In the genomic region with DNA sequence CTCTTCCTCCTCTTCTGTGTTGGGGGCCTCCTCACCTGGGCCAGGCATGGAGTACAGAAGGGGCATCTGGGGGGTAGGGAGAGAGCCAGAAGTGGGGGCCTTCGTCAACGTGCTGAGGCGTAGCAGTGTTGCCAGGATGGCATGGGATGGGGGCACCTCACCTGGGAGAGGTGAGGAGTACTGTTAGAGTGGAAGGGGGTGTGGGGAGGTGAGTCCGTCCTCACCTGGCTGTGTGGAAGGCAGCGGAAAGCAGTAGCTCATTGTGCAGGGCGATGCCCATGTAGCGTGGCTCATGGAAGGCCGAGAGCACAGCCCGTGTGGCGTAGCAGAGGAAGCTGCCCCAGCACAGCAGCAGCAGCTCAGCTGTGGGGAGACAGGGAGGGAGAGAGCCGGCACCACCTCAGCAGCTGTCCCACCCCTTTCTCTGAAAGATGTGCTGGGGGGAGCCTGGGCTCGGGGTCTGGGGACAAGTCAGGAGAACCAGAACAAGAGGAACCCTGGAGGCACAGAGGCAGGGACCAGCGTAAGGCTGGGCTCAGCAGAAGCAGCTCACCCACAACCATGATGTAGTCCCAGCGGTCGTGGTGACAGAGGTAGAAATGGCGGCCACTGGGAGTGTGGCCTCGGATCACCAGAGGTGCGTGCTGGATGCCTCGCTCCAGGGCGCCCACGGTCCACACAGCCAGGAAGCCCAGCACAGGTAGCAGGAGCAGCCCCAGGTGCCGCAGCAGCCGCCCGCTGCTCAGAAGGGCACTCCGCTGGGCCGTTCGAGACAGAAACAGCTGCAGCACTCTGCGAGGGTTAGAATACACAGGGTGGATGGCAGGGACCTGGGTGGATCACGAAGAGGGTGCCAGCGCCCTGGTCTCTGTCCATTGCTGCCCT, we compare ENCODE assay signal across 20 cellular contexts. TPM values are rescaled to one million over a fixed set of nuclear protein-coding genes. Genes with fewer than 3 reads are reported as not detected.
DNase-seq lines count a peak whose midpoint lies in the region; ATAC-seq, FAIRE-seq and TF ChIP-seq lines count a peak whose summit lies in the region.
"Had no signal": no experiment of that assay in that cellular context is flagged by ENCODE, and none has a peak within 500 bp of the region (broad histone marks: within the 10 kb centered on the region; RNA-seq: fewer than 3 reads in every experiment).

No MANE protein-coding gene starts in this region.

- H2AFZ ChIP-seq in HepG2 (ENCODE audit: low read length) (no peak overlapping the region), osteoblast (ENCODE audit: low read length) (no peak overlapping the region)

- no peak for TF ChIP-seq RAD21 in HepG2 (CRISPR knock-in tag; IDR thresholded peaks at IDR 0.05)

- TF ChIP-seq EP300 in HepG2 (IDR thresholded peaks at IDR 0.05; ENCODE audit: low read depth in 2 of 2, low read length in 2 of 2) (no peak), HepG2 (CRISPR knock-in tag; IDR thresholded peaks at IDR 0.05; ENCODE audit: borderline replicate concordance) (no peak)

- H3K4me2 ChIP-seq in HepG2 (ENCODE audit: low read depth, low read length) (no peak overlapping the region), osteoblast (ENCODE audit: insufficient read depth, low read length) (no peak overlapping the region)
- H3K4me2 ChIP-seq: KMS-11 had no signal

- FAIRE-seq in HepG2 (lab: Jason Lieb, UNC) = no peak
- FAIRE-seq: D721Med, GM12892 had no signal

- H3K27me3 ChIP-seq in HepG2 (ENCODE audit: control insufficient read depth in 1 of 2, insufficient read depth in 2 of 2, low read length in 2 of 2) = peaks cover 33 to 83% of the 10 kb centered on the region in 2 experiments
- no peaks in the 10 kb centered on the region for H3K27me3 ChIP-seq in right lobe of liver
- H3K27me3 ChIP-seq in iPS-15b (ENCODE audit: control insufficient read depth, insufficient read depth, low read length) = no peaks in the 10 kb centered on the region
- H3K27me3 ChIP-seq in osteoblast (ENCODE audit: insufficient read depth, low read length) = peaks cover 38% of the 10 kb centered on the region
- H3K27me3 ChIP-seq: BE2C had no signal

- DNase-seq in HepG2 (ENCODE audit: low spot score) (no peak), right lobe of liver (no peak), osteoblast (ENCODE audit: insufficient read length, low spot score, missing footprints) (peak; percentile 27), DMS53 treated with DMSO at 0.1 percent for 48 hours (lab: John Stamatoyannopoulos, UW; ENCODE audit: unreplicated experiment) (no peak), hypothalamus (lab: John Stamatoyannopoulos, UW) (no peak)
- DNase-seq: ACHN; BE2C; CD8-positive, alpha-beta T cell; COR-L47; DMS153; DND-41; GDM1 had no signal

- no peak for TF ChIP-seq CTCF in HepG2 (CRISPR knock-in tag; IDR thresholded peaks at IDR 0.05)
- TF ChIP-seq CTCF in right lobe of liver (IDR thresholded peaks at IDR 0.05) = no peak
- TF ChIP-seq CTCF in osteoblast (IDR thresholded peaks at IDR 0.05; ENCODE audit: extremely low read depth, low read depth, low read length) = no peak

- H4K20me1 ChIP-seq in HepG2 (ENCODE audit: insufficient read depth, low read length) (no peaks in the 10 kb centered on the region), osteoblast (ENCODE audit: insufficient read depth, low read length) (no peaks in the 10 kb centered on the region)

- TF ChIP-seq POLR2A in HepG2 (IDR thresholded peaks at IDR 0.05; ENCODE audit: insufficient read depth in 1 of 2, low read depth in 2 of 2, low read length in 2 of 2) = no peak
- TF ChIP-seq POLR2A in right lobe of liver (IDR thresholded peaks at IDR 0.05) = no peak

- no peaks in the 10 kb centered on the region for H3K9me3 ChIP-seq in HepG2 (ENCODE audit: low read length)
- no peaks in the 10 kb centered on the region for H3K9me3 ChIP-seq in right lobe of liver
- no peaks in the 10 kb centered on the region for H3K9me3 ChIP-seq in iPS-15b (ENCODE audit: control insufficient read depth, insufficient read depth, low read length)
- H3K9me3 ChIP-seq in osteoblast (ENCODE audit: low read depth, low read length) = no peaks in the 10 kb centered on the region
- H3K9me3 ChIP-seq: BE2C had no signal

- CTCF ChIA-PET in HepG2 (lab: Yijun Ruan, JAX; ENCODE audit: low intra/inter-chr PET ratio, low total read pairs) = interaction anchor here (0.9 to 2.2 kb wide), 2 partner anchors 15 to 80 kb away, joined by 3 to 9 read pairs; no protein-coding TSS in a partner anchor

- 48% methylated on average over 26 of the region's 30 CpGs for WGBS in HepG2 (ENCODE audit: low lambda C conversion rate)
- 82% methylated on average over 6 of the region's 30 CpGs for WGBS in right lobe of liver (ENCODE audit: insufficient coverage, low coverage, low lambda C conversion rate, missing lambda C conversion rate)

- ATAC-seq in HepG2 (no peak), right lobe of liver (no peak), HG03521 (IDR thresholded peaks at IDR 0.05; ENCODE audit: unreplicated experiment) (no peak)
- ATAC-seq: CD8-positive, alpha-beta T cell had no signal

- H3K36me3 ChIP-seq in HepG2 (replicated peaks in 1 of 2; ENCODE audit: control insufficient read depth in 1 of 2, insufficient read depth in 2 of 2, low read length in 2 of 2) (no peaks in the 10 kb centered on the region), right lobe of liver (no peaks in the 10 kb centered on the region), iPS-15b (ENCODE audit: control insufficient read depth, insufficient read depth, low read length) (no peaks in the 10 kb centered on the region), osteoblast (ENCODE audit: insufficient read depth, low read length) (no peaks in the 10 kb centered on the region)
- H3K36me3 ChIP-seq: BE2C had no signal

- H3K27ac ChIP-seq in HepG2 (ENCODE audit: extremely low read length, insufficient read depth, low read length) (no peak overlapping the region), right lobe of liver (no peak overlapping the region), osteoblast (ENCODE audit: low read depth, low read length) (no peak overlapping the region)
- H3K27ac ChIP-seq: C4-2B, KMS-11 had no signal

- BruUV-seq in HepG2 (replicated peaks; lab: Mats Ljungman, UMichigan) = no TSS peak

- H3K79me2 ChIP-seq in HepG2 (ENCODE audit: insufficient read depth, low read length) (no peaks in the 10 kb centered on the region), osteoblast (ENCODE audit: insufficient read depth, low read length) (no peaks in the 10 kb centered on the region)

- H3K4me1 ChIP-seq in HepG2 (ENCODE audit: insufficient read depth, low read length) (no peaks in the 10 kb centered on the region), right lobe of liver (no peaks in the 10 kb centered on the region), iPS-15b (ENCODE audit: control insufficient read depth, insufficient read depth, low read length) (no peaks in the 10 kb centered on the region), osteoblast (ENCODE audit: insufficient read depth, low read length) (no peaks in the 10 kb centered on the region)
- H3K4me1 ChIP-seq: BE2C had no signal

- intact Hi-C loops in HepG2 (cut with micrococcal nuclease; ENCODE audit: unreplicated experiment) (no loop called here), right lobe of liver (cut with DNase I) (no loop called here)

- in situ Hi-C loops in HepG2 (cut with HindIII; ENCODE audit: extremely low pct_ligation_motif_present, low pct_unique_long_range_greater_than_20kb) = loop anchor here (5.0 kb wide), 1 partner anchor 158 kb away; no protein-coding TSS in a partner anchor

- H3K4me3 ChIP-seq in HepG2 (replicated peaks in 1 of 3; ENCODE audit: insufficient read depth in 1 of 3, low read depth in 2 of 3, low read length in 3 of 3) = no peak overlapping the region; a peak in 1 of 6 replicates
- H3K4me3 ChIP-seq in right lobe of liver = no peak overlapping the region
- no peak overlapping the region for H3K4me3 ChIP-seq in iPS-15b (ENCODE audit: low read depth, low read length)
- H3K4me3 ChIP-seq in osteoblast (ENCODE audit: insufficient read depth, low read length) = no peak overlapping the region

- H3K9ac ChIP-seq in HepG2 (ENCODE audit: insufficient read depth, low read depth, low read length) (no peak overlapping the region), iPS-15b (ENCODE audit: low read depth, low read length) (peak overlapping the region; percentile 24)
- H3K9ac ChIP-seq: KMS-11 had no signal

- POLR2A ChIA-PET in HepG2 (lab: Yijun Ruan, JAX) = interaction anchor here (1.1 to 2.2 kb wide), 2 partner anchors 15 to 80 kb away, joined by 3 to 14 read pairs; no protein-coding TSS in a partner anchor

RNA-seq across cellular contexts. Expression of gene GPR179, which starts 9.0 kb away (rescaled TPM):
- total RNA-seq in HepG2 (2016; rRNA removed; fragmentation: Illumina TruSeq; extraction: Trizol) (0.07 TPM in 1 of 2 replicates, not detected in the other), right lobe of liver (under 1 TPM in 2 of 6 experiments, not detected in 4; 0.07 to 0.22 TPM), osteoblast (not detected in 2 replicates)
- total RNA-seq in HepG2 (2016; cell fraction: cytosol; rRNA removed; fragmentation: Illumina TruSeq; extraction: Trizol; ENCODE audit: low read depth) = not detected in 2 replicates
- 0.02 TPM in 1 of 2 replicates, not detected in the other for total RNA-seq in HepG2 (2016; cell fraction: insoluble cytoplasmic fraction; rRNA removed; fragmentation: Illumina TruSeq; extraction: Trizol)
- total RNA-seq in HepG2 (2016; cell fraction: membrane; rRNA removed; fragmentation: Illumina TruSeq; extraction: Trizol) = not detected in 2 replicates
- 0.13 TPM in 1 of 2 replicates, not detected in the other for total RNA-seq in HepG2 (2016; cell fraction: nucleus; rRNA removed; fragmentation: Illumina TruSeq; extraction: Trizol)
- 0.03 and 0.08 TPM in 2 replicates for polyA plus RNA-seq in HepG2 (2011; rRNA removed)
- 0.01 and 0.04 TPM in 2 replicates for polyA plus RNA-seq in HepG2 (2011; cell fraction: cytosol; rRNA removed)
- 0.14 and 0.16 TPM in 2 replicates for polyA plus RNA-seq in HepG2 (2011; cell fraction: nucleus; rRNA removed)
- polyA plus RNA-seq in HepG2 (2012) = 0.04 and 0.08 TPM in 2 replicates
- not detected in 2 replicates for polyA plus RNA-seq in HepG2 (2016; cell fraction: cytosol; fragmentation: Illumina TruSeq; extraction: Trizol; ENCODE audit: low read depth)
- polyA plus RNA-seq in HepG2 (2016; cell fraction: insoluble cytoplasmic fraction; fragmentation: Illumina TruSeq; extraction: Trizol; ENCODE audit: low read depth) = not detected in 2 replicates
- not detected in 2 replicates for polyA plus RNA-seq in HepG2 (2016; cell fraction: membrane; fragmentation: Illumina TruSeq; extraction: Trizol; ENCODE audit: low read depth)
- 0.09 TPM in 1 of 2 replicates, not detected in the other for polyA plus RNA-seq in HepG2 (2016; cell fraction: nucleus; fragmentation: Illumina TruSeq; extraction: Trizol; ENCODE audit: insufficient read depth, low read depth)
- 0.05 and 0.06 TPM in 2 replicates for polyA minus RNA-seq in HepG2 (2011; rRNA and poly(A)+ RNA removed; ENCODE audit: low replicate concordance)
- polyA minus RNA-seq in HepG2 (2011; cell fraction: cytosol; rRNA and poly(A)+ RNA removed) = 0.10 TPM in 1 of 2 replicates, not detected in the other
- 0.12 TPM in 1 of 2 replicates, not detected in the other for polyA minus RNA-seq in HepG2 (2011; cell fraction: nucleus; rRNA and poly(A)+ RNA removed)
- total RNA-seq: A172, HT1080 had no signal

RNA-seq across cellular contexts. Expression of gene SOCS7, which starts 16.9 kb away (rescaled TPM):
- total RNA-seq in HepG2 (2016; rRNA removed; fragmentation: Illumina TruSeq; extraction: Trizol) (24.0 and 24.2 TPM in 2 replicates), right lobe of liver (1 to 10 TPM; 2.2 to 6.0 (median 4.3) TPM), osteoblast (16.3 and 17.1 TPM in 2 replicates)
- 19.2 and 21.2 TPM in 2 replicates for total RNA-seq in HepG2 (2016; cell fraction: cytosol; rRNA removed; fragmentation: Illumina TruSeq; extraction: Trizol; ENCODE audit: low read depth)
- total RNA-seq in HepG2 (2016; cell fraction: insoluble cytoplasmic fraction; rRNA removed; fragmentation: Illumina TruSeq; extraction: Trizol) = 20.1 and 23.6 TPM in 2 replicates
- 13.4 and 14.5 TPM in 2 replicates for total RNA-seq in HepG2 (2016; cell fraction: membrane; rRNA removed; fragmentation: Illumina TruSeq; extraction: Trizol)
- total RNA-seq in HepG2 (2016; cell fraction: nucleus; rRNA removed; fragmentation: Illumina TruSeq; extraction: Trizol) = 17.8 and 25.0 TPM in 2 replicates
- 17.8 and 19.2 TPM in 2 replicates for polyA plus RNA-seq in HepG2 (2011; rRNA removed)
- 11.8 and 11.9 TPM in 2 replicates for polyA plus RNA-seq in HepG2 (2011; cell fraction: cytosol; rRNA removed)
- polyA plus RNA-seq in HepG2 (2011; cell fraction: nucleus; rRNA removed) = 26.2 and 27.3 TPM in 2 replicates
- polyA plus RNA-seq in HepG2 (2012) = 18.6 and 19.8 TPM in 2 replicates
- polyA plus RNA-seq in HepG2 (2016; cell fraction: cytosol; fragmentation: Illumina TruSeq; extraction: Trizol; ENCODE audit: low read depth) = 2.0 and 3.0 TPM in 2 replicates
- 11.1 and 12.4 TPM in 2 replicates for polyA plus RNA-seq in HepG2 (2016; cell fraction: insoluble cytoplasmic fraction; fragmentation: Illumina TruSeq; extraction: Trizol; ENCODE audit: low read depth)
- 4.1 and 5.3 TPM in 2 replicates for polyA plus RNA-seq in HepG2 (2016; cell fraction: membrane; fragmentation: Illumina TruSeq; extraction: Trizol; ENCODE audit: low read depth)
- polyA plus RNA-seq in HepG2 (2016; cell fraction: nucleus; fragmentation: Illumina TruSeq; extraction: Trizol; ENCODE audit: insufficient read depth, low read depth) = 26.3 and 28.1 TPM in 2 replicates
- polyA minus RNA-seq in HepG2 (2011; rRNA and poly(A)+ RNA removed; ENCODE audit: low replicate concordance) = 39.7 and 48.1 TPM in 2 replicates
- 14.7 and 15.5 TPM in 2 replicates for polyA minus RNA-seq in HepG2 (2011; cell fraction: cytosol; rRNA and poly(A)+ RNA removed)
- 24.3 and 29.0 TPM in 2 replicates for polyA minus RNA-seq in HepG2 (2011; cell fraction: nucleus; rRNA and poly(A)+ RNA removed)

RNA-seq across cellular contexts. Expression of gene MRPL45, which starts 37.8 kb away (rescaled TPM):
- total RNA-seq in HepG2 (2016; rRNA removed; fragmentation: Illumina TruSeq; extraction: Trizol) (89.5 and 130 TPM in 2 replicates), right lobe of liver (10 to 100 TPM; 18.1 to 25.8 (median 20.1) TPM), osteoblast (40.4 and 40.9 TPM in 2 replicates)
- total RNA-seq in HepG2 (2016; cell fraction: cytosol; rRNA removed; fragmentation: Illumina TruSeq; extraction: Trizol; ENCODE audit: low read depth) = 39.9 and 40.5 TPM in 2 replicates
- 89.7 and 136 TPM in 2 replicates for total RNA-seq in HepG2 (2016; cell fraction: insoluble cytoplasmic fraction; rRNA removed; fragmentation: Illumina TruSeq; extraction: Trizol)
- total RNA-seq in HepG2 (2016; cell fraction: membrane; rRNA removed; fragmentation: Illumina TruSeq; extraction: Trizol) = 92.4 and 101 TPM in 2 replicates
- total RNA-seq in HepG2 (2016; cell fraction: nucleus; rRNA removed; fragmentation: Illumina TruSeq; extraction: Trizol) = 47.1 and 50.4 TPM in 2 replicates
- polyA plus RNA-seq in HepG2 (2011; rRNA removed) = 124 and 157 TPM in 2 replicates
- 121 and 150 TPM in 2 replicates for polyA plus RNA-seq in HepG2 (2011; cell fraction: cytosol; rRNA removed)
- polyA plus RNA-seq in HepG2 (2011; cell fraction: nucleus; rRNA removed) = 27.4 and 36.1 TPM in 2 replicates
- 95.8 and 105 TPM in 2 replicates for polyA plus RNA-seq in HepG2 (2012)
- 55.8 and 62.5 TPM in 2 replicates for polyA plus RNA-seq in HepG2 (2016; cell fraction: cytosol; fragmentation: Illumina TruSeq; extraction: Trizol; ENCODE audit: low read depth)
- polyA plus RNA-seq in HepG2 (2016; cell fraction: insoluble cytoplasmic fraction; fragmentation: Illumina TruSeq; extraction: Trizol; ENCODE audit: low read depth) = 191 and 196 TPM in 2 replicates
- 108 and 122 TPM in 2 replicates for polyA plus RNA-seq in HepG2 (2016; cell fraction: membrane; fragmentation: Illumina TruSeq; extraction: Trizol; ENCODE audit: low read depth)
- 78.5 and 84.6 TPM in 2 replicates for polyA plus RNA-seq in HepG2 (2016; cell fraction: nucleus; fragmentation: Illumina TruSeq; extraction: Trizol; ENCODE audit: insufficient read depth, low read depth)
- 71.4 and 88.7 TPM in 2 replicates for polyA minus RNA-seq in HepG2 (2011; rRNA and poly(A)+ RNA removed; ENCODE audit: low replicate concordance)
- 60.8 and 62.0 TPM in 2 replicates for polyA minus RNA-seq in HepG2 (2011; cell fraction: cytosol; rRNA and poly(A)+ RNA removed)
- 30.0 and 40.5 TPM in 2 replicates for polyA minus RNA-seq in HepG2 (2011; cell fraction: nucleus; rRNA and poly(A)+ RNA removed)
